In the genomic region with DNA sequence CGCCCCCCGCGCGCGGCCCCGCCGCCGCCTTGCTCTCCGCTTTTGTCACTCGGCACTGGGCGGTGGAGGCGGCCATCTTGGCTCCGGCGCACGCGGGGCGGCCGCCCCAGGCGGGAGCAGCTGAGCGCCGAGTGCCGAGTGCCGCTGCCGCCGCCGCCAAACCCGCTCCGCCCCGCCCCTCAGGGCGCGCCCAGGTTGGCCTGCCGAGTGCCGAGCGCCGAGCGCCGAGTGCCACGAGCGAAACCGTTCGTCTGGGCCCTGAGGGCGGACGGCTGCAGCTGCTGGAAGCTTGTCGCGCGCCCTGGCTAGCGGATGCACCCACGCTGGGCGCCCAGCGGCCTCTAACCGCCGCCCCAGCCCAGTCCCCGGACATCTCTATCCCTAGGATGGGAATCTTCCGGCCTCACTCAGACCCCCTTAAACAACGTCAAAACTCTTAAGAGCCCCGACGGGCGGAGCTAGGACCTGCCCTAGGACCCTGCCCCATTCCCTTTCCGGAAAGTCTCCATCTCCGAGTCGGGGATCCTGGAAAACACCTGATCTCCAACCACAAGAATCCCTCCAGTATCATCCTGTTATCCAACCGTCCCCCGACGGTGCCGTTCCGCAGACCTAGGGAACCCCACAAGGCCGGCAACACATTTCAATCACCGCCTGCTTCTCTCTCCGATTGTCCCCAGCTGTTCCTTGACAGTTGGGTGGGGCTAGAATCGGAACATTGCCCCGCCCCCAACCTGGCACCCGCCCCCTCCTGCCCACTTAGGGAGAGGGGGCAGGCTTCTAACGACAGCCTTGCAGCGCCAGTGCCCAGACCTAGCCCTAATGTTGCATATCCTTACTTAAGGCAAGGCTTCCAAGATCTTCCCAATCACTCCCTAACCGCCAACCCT, we compare ENCODE assay signal across 8 cellular contexts. TPM values are rescaled to one million over a fixed set of nuclear protein-coding genes. Genes with fewer than 3 reads are reported as not detected.
DNase-seq lines count a peak whose midpoint lies in the region; ATAC-seq and TF ChIP-seq lines count a peak whose summit lies in the region.

No MANE protein-coding gene starts in this region.

- H3K27ac ChIP-seq in hepatocyte (peak overlapping the region; percentile 86), vagina (peak overlapping the region; percentile 88)

- H3K4me3 ChIP-seq in astrocyte of the cerebellum (ENCODE audit: low read depth, low read length) (peak overlapping the region; percentile 60), hepatocyte (peak overlapping the region; percentile 70), vagina (peak overlapping the region; percentile 77 to 86)

- H3K4me2 ChIP-seq in hepatocyte, result peak overlapping the region; percentile 87

- intact Hi-C loops in vagina (cut with DNase I), result loop anchor here (10.0 kb wide), 1 partner anchor 168 kb away; no protein-coding TSS in a partner anchor

- H3K27me3 ChIP-seq in hepatocyte (no peaks in the 10 kb centered on the region), vagina (no peaks in the 10 kb centered on the region)

- no peaks in the 10 kb centered on the region for H4K20me1 ChIP-seq in hepatocyte (ENCODE audit: insufficient read depth, poor library complexity, severe bottlenecking)

- TF ChIP-seq POLR2A in vagina (IDR thresholded peaks at IDR 0.05), result peak in 1 of 2 donors; percentile 20

- DNase-seq in GM04504 (ENCODE audit: low read depth) (peak; percentile 81), NCI-H1694 treated with DMSO at 0.1 percent for 48 hours (lab: John Stamatoyannopoulos, UW) (peak; percentile 51), T-helper 9 cell (peak; percentile 88), astrocyte of the cerebellum (ENCODE audit: low read depth) (peak; percentile 57), hepatocyte (ENCODE audit: low spot score) (peak; percentile 96), renal cortical epithelial cell (ENCODE audit: low read depth) (peak; percentile 46), vagina (ENCODE audit: extremely low spot score in 2 of 2) (no peak)

- H3K4me1 ChIP-seq in hepatocyte (ENCODE audit: insufficient read depth), result peaks cover 15% of the 10 kb centered on the region
- peaks cover 56% of the 10 kb centered on the region for H3K4me1 ChIP-seq in vagina

- peaks cover 44% of the 10 kb centered on the region for H3K79me2 ChIP-seq in hepatocyte

- H2AFZ ChIP-seq in hepatocyte, result peak overlapping the region; percentile 94

- H3K9me3 ChIP-seq in hepatocyte (ENCODE audit: low read depth), result no peaks in the 10 kb centered on the region
- H3K9me3 ChIP-seq in vagina, result no peaks in the 10 kb centered on the region

- peak; percentile 66 for ATAC-seq in HG02588 (IDR thresholded peaks at IDR 0.05; ENCODE audit: unreplicated experiment)

- 1% methylated on average over 52 of the region's 75 CpGs for WGBS in hepatocyte (ENCODE audit: low lambda C conversion rate, missing lambda C conversion rate)

- TF ChIP-seq CTCF in astrocyte of the cerebellum (IDR thresholded peaks at IDR 0.05; ENCODE audit: low read depth, low read length, missing control alignments), result no peak
- no peak for TF ChIP-seq CTCF in hepatocyte (IDR thresholded peaks at IDR 0.05; ENCODE audit: poor library complexity)
- TF ChIP-seq CTCF in vagina (IDR thresholded peaks at IDR 0.05), result no peak

- in situ Hi-C loops in astrocyte of the cerebellum (cut with HindIII; ENCODE audit: low sequenced_read_pairs), result no loop called here

- H3K36me3 ChIP-seq in hepatocyte (replicated peaks; ENCODE audit: insufficient read depth, low read depth) (no peaks in the 10 kb centered on the region), vagina (peaks cover 0 to under 1% of the 10 kb centered on the region in 2 donors)

- no peaks in the 10 kb centered on the region for H3K9me2 ChIP-seq in hepatocyte (replicated peaks; ENCODE audit: insufficient read depth)

RNA-seq across cellular contexts. Expression of a gene that starts 14.1 kb away (rescaled TPM):
- total RNA-seq in hepatocyte (88.7 and 93.8 TPM in 2 replicates), renal cortical epithelial cell (42.4 and 80.6 TPM in 2 replicates), vagina (127 TPM)
- polyA plus RNA-seq in hepatocyte, result 155 and 181 TPM in 2 replicates

RNA-seq across cellular contexts. Expression of a gene that starts 16.9 kb away (rescaled TPM):
- total RNA-seq in hepatocyte (10.6 and 18.6 TPM in 2 replicates), renal cortical epithelial cell (3.3 and 31.8 TPM in 2 replicates), vagina (44.4 TPM)
- polyA plus RNA-seq in hepatocyte, result 24.5 and 34.9 TPM in 2 replicates

RNA-seq across cellular contexts. Expression of a gene that starts 31.5 kb away (rescaled TPM):
- total RNA-seq in hepatocyte (0.07 TPM in 1 of 2 replicates, not detected in the other), renal cortical epithelial cell (0.17 and 2.9 TPM in 2 replicates), vagina (7.9 TPM)
- polyA plus RNA-seq in hepatocyte, result 0.12 and 0.23 TPM in 2 replicates

RNA-seq across cellular contexts. Expression of a gene that starts 46.4 kb away (rescaled TPM):
- total RNA-seq in hepatocyte (0.16 TPM in 1 of 2 replicates, not detected in the other), renal cortical epithelial cell (not detected in 2 replicates), vagina (not detected)
- polyA plus RNA-seq in hepatocyte, result not detected in 2 replicates

RNA-seq across cellular contexts. Expression of a gene that starts 53.3 kb away (rescaled TPM):
- total RNA-seq in hepatocyte (18.6 and 20.0 TPM in 2 replicates), renal cortical epithelial cell (17.0 and 23.5 TPM in 2 replicates), vagina (27.7 TPM)
- 22.9 and 26.5 TPM in 2 replicates for polyA plus RNA-seq in hepatocyte

Comparison
In these comparisons a context has a peak if more than half of its experiments do, and no peak if none do; other contexts are left out.
1. DNase-seq: peak in GM04504 (single experiment), NCI-H1694 treated with DMSO at 0.1 percent for 48 hours (single experiment), T-helper 9 cell (single experiment), astrocyte of the cerebellum (single experiment), hepatocyte (single experiment) and renal cortical epithelial cell (single experiment); none in vagina (0 of 2).
2. Peak in every context shown above with its lines, with median percentiles within 50 percentile points of each other: H3K4me3 ChIP-seq.